Comparison of ENCODE assay signal across 11 cellular contexts in the genomic region with DNA sequence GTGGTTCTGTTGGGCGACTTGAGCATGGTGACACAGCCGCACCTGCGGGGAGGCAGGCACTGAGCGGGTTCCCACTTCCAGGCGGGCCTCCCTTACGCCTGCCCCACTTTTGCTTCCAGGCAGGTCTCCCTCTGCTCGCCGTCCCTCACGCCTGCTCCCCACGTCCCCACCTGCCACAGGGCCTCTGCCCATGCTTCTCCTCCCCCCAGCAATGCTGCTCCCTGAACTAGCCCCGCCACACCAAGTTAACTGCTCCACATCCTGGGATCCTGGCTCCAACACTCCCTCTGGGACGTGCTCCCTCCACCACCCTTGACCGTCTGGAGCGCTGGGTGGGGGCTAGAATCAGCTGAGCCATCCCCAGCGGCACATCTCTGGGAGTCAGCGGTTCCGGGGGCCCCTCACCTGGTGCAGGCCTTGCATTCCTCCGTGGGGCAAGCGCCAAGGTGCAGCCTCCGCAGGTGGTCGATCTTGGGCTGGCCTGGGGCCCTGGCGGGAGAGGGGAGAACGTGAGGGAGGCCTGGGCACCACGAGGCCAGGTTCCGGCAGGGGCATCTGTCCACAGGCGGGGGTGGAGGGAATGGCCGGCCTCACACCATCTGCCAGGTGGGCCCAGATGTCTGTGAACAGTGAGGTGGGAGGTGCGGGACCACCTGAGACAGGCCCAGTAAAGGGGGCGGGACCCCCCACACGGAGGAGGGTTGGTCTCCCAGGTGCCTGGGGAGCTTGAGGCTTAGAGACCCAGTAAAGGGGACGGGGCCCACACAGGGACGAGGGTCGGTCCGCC. TPM values are rescaled to one million over a fixed set of nuclear protein-coding genes. Genes with fewer than 3 reads are reported as not detected.
DNase-seq lines count a peak whose midpoint lies in the region; ATAC-seq and TF ChIP-seq lines count a peak whose summit lies in the region.
"Had no signal": no experiment of that assay in that cellular context is flagged by ENCODE, and none has a peak within 500 bp of the region (broad histone marks: within the 10 kb centered on the region; RNA-seq: fewer than 3 reads in every experiment).

No MANE protein-coding gene starts in this region.

- ATAC-seq in RWPE2 (ENCODE audit: low read depth): no peak
- no peak for ATAC-seq in thoracic aorta (ENCODE audit: insufficient number of reproducible peaks, low FRiP score, low read depth)
- no peak for ATAC-seq in CD4-positive, alpha-beta T cell (ENCODE audit: poor library complexity)

- CTCF ChIA-PET in CD4-positive, alpha-beta T cell (lab: Charles Lee): no interaction called here

- H3K36me3 Mint-ChIP-seq in CD4-positive, alpha-beta T cell (ENCODE audit: low read depth): peaks cover 28% of the 10 kb centered on the region

- peak overlapping the region; percentile 48 for H3K27ac ChIP-seq in RWPE2 (ENCODE audit: poor library complexity, severe bottlenecking)
- H3K27ac ChIP-seq in right atrium auricular region: peak overlapping the region; percentile 68 to 78
- peak overlapping the region; percentile 66 to 81 for H3K27ac ChIP-seq in thoracic aorta
- no peak overlapping the region for H3K27ac ChIP-seq in CD4-positive, alpha-beta T cell (ENCODE audit: low read depth, low read length)

- H3K4me3 ChIP-seq in RWPE2 (ENCODE audit: severe bottlenecking) (no peak overlapping the region), right atrium auricular region (no peak overlapping the region), thoracic aorta (no peak overlapping the region)

- H3K9me3 ChIP-seq in RWPE2 (ENCODE audit: severe bottlenecking) (no peaks in the 10 kb centered on the region), right atrium auricular region (no peaks in the 10 kb centered on the region), thoracic aorta (no peaks in the 10 kb centered on the region)
- no peaks in the 10 kb centered on the region for H3K9me3 ChIP-seq in CD4-positive, alpha-beta T cell (ENCODE audit: control insufficient read depth, low read length)

- H3K4me1 Mint-ChIP-seq in CD4-positive, alpha-beta T cell (ENCODE audit: low read depth): peaks cover 30% of the 10 kb centered on the region

- DNase-seq in RWPE2 (ENCODE audit: low spot score): no peak
- DNase-seq in right atrium auricular region (ENCODE audit: low spot score): no peak
- no peak for DNase-seq in thoracic aorta (ENCODE audit: low spot score)
- DNase-seq in stimulated activated naive CD4-positive, alpha-beta T cell treated with Interleukin-2 at 50 U/mL for 16 hours (lab: John Stamatoyannopoulos, UW): no peak
- no peak for DNase-seq in CD4-positive, alpha-beta T cell
- DNase-seq in NCI-H2029 (lab: John Stamatoyannopoulos, UW): no peak
- DNase-seq: amygdala; H7; nephron progenitor cell; stimulated activated naive CD4-positive, alpha-beta T cell had no signal

- no peaks in the 10 kb centered on the region for H3K9me3 Mint-ChIP-seq in CD4-positive, alpha-beta T cell
- H3K9me3 Mint-ChIP-seq: nephron progenitor cell had no signal

- no peak overlapping the region for H3K27ac Mint-ChIP-seq in CD4-positive, alpha-beta T cell
- H3K27ac Mint-ChIP-seq: nephron progenitor cell had no signal

- no peaks in the 10 kb centered on the region for H3K27me3 Mint-ChIP-seq in CD4-positive, alpha-beta T cell

- H3K27me3 ChIP-seq in RWPE2 (ENCODE audit: insufficient read depth, poor library complexity, severe bottlenecking) (no peaks in the 10 kb centered on the region), right atrium auricular region (no peaks in the 10 kb centered on the region), thoracic aorta (replicated peaks; ENCODE audit: insufficient read depth) (no peaks in the 10 kb centered on the region)
- H3K27me3 ChIP-seq in CD4-positive, alpha-beta T cell (ENCODE audit: control insufficient read depth, insufficient read depth, low read length): no peaks in the 10 kb centered on the region

- peaks cover 19% of the 10 kb centered on the region for H3K36me3 ChIP-seq in RWPE2 (ENCODE audit: low read depth)
- H3K36me3 ChIP-seq in right atrium auricular region: peaks cover 24% of the 10 kb centered on the region
- H3K36me3 ChIP-seq in thoracic aorta: peaks cover 15% of the 10 kb centered on the region

- no peak for TF ChIP-seq CTCF in RWPE2 (IDR thresholded peaks at IDR 0.05; ENCODE audit: poor library complexity, severe bottlenecking)
- no peak for TF ChIP-seq CTCF in right atrium auricular region (IDR thresholded peaks at IDR 0.05)
- TF ChIP-seq CTCF in thoracic aorta (IDR thresholded peaks at IDR 0.05): no peak
- no peak for TF ChIP-seq CTCF in CD4-positive, alpha-beta T cell (IDR thresholded peaks at IDR 0.05)

- POLR2A ChIA-PET in CD4-positive, alpha-beta T cell (lab: Charles Lee): interaction anchor here (1.2 kb wide), 1 partner anchor 41 kb away, joined by 3 read pairs; no protein-coding TSS in a partner anchor

- H3K4me3 Mint-ChIP-seq in CD4-positive, alpha-beta T cell: no peak overlapping the region
- H3K4me3 Mint-ChIP-seq: nephron progenitor cell had no signal

- intact Hi-C loops in CD4-positive, alpha-beta T cell (cut with DNase I, micrococcal nuclease): no loop called here

- peaks cover 17% of the 10 kb centered on the region for H3K4me1 ChIP-seq in RWPE2 (ENCODE audit: insufficient read depth, poor library complexity, severe bottlenecking)
- peaks cover 0 to 14% of the 10 kb centered on the region in 2 donors for H3K4me1 ChIP-seq in right atrium auricular region
- peaks cover 7 to 15% of the 10 kb centered on the region in 2 donors for H3K4me1 ChIP-seq in thoracic aorta (ENCODE audit: control insufficient read depth in 1 of 2, low read depth in 2 of 2)

RNA-seq across cellular contexts. Expression of a gene that starts 9.2 kb away (rescaled TPM):
- 100 to 1,000 TPM; 133 to 652 TPM for total RNA-seq in right atrium auricular region
- 100 to 1,000 TPM; 472 to 781 TPM for total RNA-seq in thoracic aorta
- total RNA-seq in CD4-positive, alpha-beta T cell: 1 to 10 TPM; 2.3 to 2.9 TPM

RNA-seq across cellular contexts. Expression of a gene that starts 16.5 kb away (rescaled TPM):
- total RNA-seq in right atrium auricular region (under 1 TPM; 0.67 to 0.83 TPM), thoracic aorta (under 1 TPM in 1 of 2 donors, not detected in 1; 0.41 TPM)
- total RNA-seq in CD4-positive, alpha-beta T cell: not detected
- total RNA-seq: H7, OCI-LY7 had no signal

RNA-seq across cellular contexts. Expression of a gene that starts 24.3 kb away (rescaled TPM):
- total RNA-seq in right atrium auricular region: 10 to 100 TPM; 17.7 to 26.5 TPM
- total RNA-seq in thoracic aorta: 10 to 100 TPM; 29.1 to 38.0 TPM
- total RNA-seq in CD4-positive, alpha-beta T cell: 10 to 100 TPM; 25.8 to 30.1 TPM

RNA-seq across cellular contexts. Expression of a gene that starts 24.6 kb away (rescaled TPM):
- not detected for total RNA-seq in right atrium auricular region
- total RNA-seq in thoracic aorta: not detected
- total RNA-seq in CD4-positive, alpha-beta T cell: not detected
- total RNA-seq: H7, OCI-LY7 had no signal

RNA-seq across cellular contexts. Expression of a gene that starts 27.9 kb away (rescaled TPM):
- not detected for total RNA-seq in right atrium auricular region
- not detected for total RNA-seq in thoracic aorta
- not detected for total RNA-seq in CD4-positive, alpha-beta T cell
- total RNA-seq: OCI-LY7 had no signal

Comparison
In these comparisons a context has a peak if more than half of its experiments do, and no peak if none do; other contexts are left out.
1. RNA of a gene that starts 9.2 kb away (total RNA-seq): 472 to 781 TPM in thoracic aorta and 133 to 652 TPM in right atrium auricular region; 2.3 to 2.9 TPM in CD4-positive, alpha-beta T cell; every median in the first group is over 10 times any median in the second.